17 cellular contexts compared by ENCODE assay signal in genomic region chr7:139773372-139773771, GRCh38. TPM values are rescaled to one million over a fixed set of nuclear protein-coding genes. Genes with fewer than 3 reads are reported as not detected.
DNase-seq lines count a peak whose midpoint lies in the region; ATAC-seq, FAIRE-seq and TF ChIP-seq lines count a peak whose summit lies in the region.
"Had no signal": no experiment of that assay in that cellular context is flagged by ENCODE, and none has a peak within 500 bp of the region (broad histone marks: within the 10 kb centered on the region; RNA-seq: fewer than 3 reads in every experiment).

No MANE protein-coding gene starts in this region.

- H3K36me3 Mint-ChIP-seq in activated T-cell treated with anti-CD3 and anti-CD28 coated beads, Interleukin-2, amount 50 U/mL, for 24 hours (ENCODE audit: low read depth), result peaks cover 52% of the 10 kb centered on the region
- peaks cover 16% of the 10 kb centered on the region for H3K36me3 Mint-ChIP-seq in T-helper 1 cell treated with Interleukin-12 subunit alpha and Interleukin-12 subunit beta and Interleukin-4 antibody, amounts not matched to agents 30 μg/mL and 1 μg/mL, for 36 hours (ENCODE audit: low read depth)

- H3K36me3 ChIP-seq in HepG2 (replicated peaks in 1 of 2; ENCODE audit: control insufficient read depth in 1 of 2, insufficient read depth in 2 of 2, low read length in 2 of 2), result peaks cover 12 to 31% of the 10 kb centered on the region in 2 experiments
- peaks cover 0 to 24% (median 3%) of the 10 kb centered on the region in 4 donors for H3K36me3 ChIP-seq in stomach

- no peaks in the 10 kb centered on the region for H3K27me3 Mint-ChIP-seq in activated T-cell treated with anti-CD3 and anti-CD28 coated beads, Interleukin-2, amount 50 U/mL, for 24 hours
- H3K27me3 Mint-ChIP-seq in T-helper 1 cell treated with Interleukin-12 subunit alpha and Interleukin-12 subunit beta and Interleukin-4 antibody, amounts not matched to agents 30 μg/mL and 1 μg/mL, for 36 hours (ENCODE audit: low read depth), result no peaks in the 10 kb centered on the region

- H3K9ac ChIP-seq in HepG2 (ENCODE audit: insufficient read depth, low read depth, low read length), result no peak overlapping the region

- 0 out of 2 replicates have a peak overlapping the region, but pooled peaks have one; percentile 9 for H3K4me2 ChIP-seq in HepG2 (ENCODE audit: low read depth, low read length)

- no peak for TF ChIP-seq RAD21 in HepG2 (CRISPR knock-in tag; IDR thresholded peaks at IDR 0.05)

- H3K4me3 Mint-ChIP-seq in activated T-cell treated with anti-CD3 and anti-CD28 coated beads, Interleukin-2, amount 50 U/mL, for 24 hours, result peak overlapping the region; percentile 51
- peak overlapping the region; percentile 25 for H3K4me3 Mint-ChIP-seq in T-helper 1 cell treated with Interleukin-12 subunit alpha and Interleukin-12 subunit beta and Interleukin-4 antibody, amounts not matched to agents 30 μg/mL and 1 μg/mL, for 36 hours

- peaks cover 88% of the 10 kb centered on the region for H3K79me2 ChIP-seq in HepG2 (ENCODE audit: insufficient read depth, low read length)

- peaks cover 76% of the 10 kb centered on the region for H3K4me1 Mint-ChIP-seq in activated T-cell treated with anti-CD3 and anti-CD28 coated beads, Interleukin-2, amount 50 U/mL, for 24 hours (ENCODE audit: low read depth)
- peaks cover 60% of the 10 kb centered on the region for H3K4me1 Mint-ChIP-seq in T-helper 1 cell treated with Interleukin-12 subunit alpha and Interleukin-12 subunit beta and Interleukin-4 antibody, amounts not matched to agents 30 μg/mL and 1 μg/mL, for 36 hours (ENCODE audit: low read depth)

- FAIRE-seq in HepG2 (lab: Jason Lieb, UNC), result no peak
- FAIRE-seq in RCC 7860 (lab: Jason Lieb, UNC), result no peak
- FAIRE-seq: kidney, small intestine had no signal

- H3K27me3 ChIP-seq in HepG2 (ENCODE audit: control insufficient read depth in 1 of 2, insufficient read depth in 2 of 2, low read length in 2 of 2) (no peaks in the 10 kb centered on the region; a peak in 1 of 5 replicates), stomach (no peaks in the 10 kb centered on the region)
- H3K27me3 ChIP-seq: body of pancreas had no signal

- H3K9me3 ChIP-seq in HepG2 (ENCODE audit: low read length) (no peaks in the 10 kb centered on the region), stomach (no peaks in the 10 kb centered on the region)
- H3K9me3 ChIP-seq: body of pancreas had no signal

- H2AFZ ChIP-seq in HepG2 (ENCODE audit: low read length), result no peak overlapping the region
- H2AFZ ChIP-seq: PC-9 had no signal

- no peak for DNase-seq in activated T-cell treated with anti-CD3 and anti-CD28 coated beads, Interleukin-2, amount 50 U/mL, for 24 hours
- DNase-seq in activated T-cell treated with anti-CD3 and anti-CD28 coated beads, Interleukin-2, amount 50 U/mL, for 48 hours, result no peak
- no peak for DNase-seq in HepG2 (ENCODE audit: low spot score)
- no peak for DNase-seq in stomach
- DNase-seq in D341Med (ENCODE audit: low spot score), result no peak
- no peak for DNase-seq in NCI-H1105 treated with DMSO at 0.1 percent for 48 hours (lab: John Stamatoyannopoulos, UW)
- DNase-seq in RCC 7860 (ENCODE audit: low spot score), result no peak
- DNase-seq: body of pancreas; DMS53; effector CD8-positive, alpha-beta T cell; foreskin melanocyte; kidney; NCI-H2171; PC-9; small intestine; trophoblast cell had no signal

- H3K27ac ChIP-seq in HepG2 (ENCODE audit: extremely low read length, insufficient read depth, low read length) (no peak overlapping the region), stomach (peak overlapping the region; percentile 30 to 97 (median 95))

- in situ Hi-C loops in HepG2 (cut with HindIII; ENCODE audit: extremely low pct_ligation_motif_present, low pct_unique_long_range_greater_than_20kb), result loop anchor here (10.0 kb wide), 1 partner anchor 129 kb away; no protein-coding TSS in a partner anchor

- 92% methylated on average over 5 of the region's 5 CpGs for WGBS in HepG2 (ENCODE audit: low lambda C conversion rate)
- WGBS in stomach, 5 donors, result 82 to 90% (median 88%) methylated on average over 5 of the region's 5 CpGs

- no peak for ATAC-seq in HepG2
- ATAC-seq: body of pancreas had no signal

- H3K4me1 ChIP-seq in HepG2 (ENCODE audit: insufficient read depth, low read length), result peaks cover 62% of the 10 kb centered on the region
- peaks cover 46 to 74% (median 69%) of the 10 kb centered on the region in 4 donors for H3K4me1 ChIP-seq in stomach

- CTCF ChIA-PET in HepG2 (lab: Yijun Ruan, JAX; ENCODE audit: low intra/inter-chr PET ratio, low total read pairs), result no interaction called here

- TF ChIP-seq CTCF in HepG2 (CRISPR knock-in tag; IDR thresholded peaks at IDR 0.05), result no peak
- TF ChIP-seq CTCF in stomach (IDR thresholded peaks at IDR 0.05), result no peak

- no peaks in the 10 kb centered on the region for H3K9me3 Mint-ChIP-seq in activated T-cell treated with anti-CD3 and anti-CD28 coated beads, Interleukin-2, amount 50 U/mL, for 24 hours
- no peaks in the 10 kb centered on the region for H3K9me3 Mint-ChIP-seq in T-helper 1 cell treated with Interleukin-12 subunit alpha and Interleukin-12 subunit beta and Interleukin-4 antibody, amounts not matched to agents 30 μg/mL and 1 μg/mL, for 36 hours

- TF ChIP-seq POLR2A in HepG2 (IDR thresholded peaks at IDR 0.05; ENCODE audit: insufficient read depth in 1 of 2, low read depth in 2 of 2, low read length in 2 of 2), result no peak
- TF ChIP-seq POLR2A in stomach (IDR thresholded peaks at IDR 0.05), result no peak

- intact Hi-C loops in HepG2 (cut with micrococcal nuclease; ENCODE audit: unreplicated experiment), result loop anchor here (2.0 kb wide), 1 partner anchor 35 kb away; no protein-coding TSS in a partner anchor
- intact Hi-C loops in stomach (cut with DNase I; ENCODE audit: low total_unique reads), result loop anchor here (10.0 kb wide), 1 partner anchor 59 kb away; no protein-coding TSS in a partner anchor

- peaks cover 15% of the 10 kb centered on the region for H4K20me1 ChIP-seq in HepG2 (ENCODE audit: insufficient read depth, low read length)

- H3K4me3 ChIP-seq in HepG2 (replicated peaks in 1 of 3; ENCODE audit: insufficient read depth in 1 of 3, low read depth in 2 of 3, low read length in 3 of 3), result no peak overlapping the region
- peak overlapping the region in 1 of 4 donors; percentile 24 for H3K4me3 ChIP-seq in stomach
- H3K4me3 ChIP-seq: body of pancreas, PC-9 had no signal

- BruUV-seq in HepG2 (replicated peaks; lab: Mats Ljungman, UMichigan), result no TSS peak

- peak overlapping the region; percentile 92 for H3K27ac Mint-ChIP-seq in activated T-cell treated with anti-CD3 and anti-CD28 coated beads, Interleukin-2, amount 50 U/mL, for 24 hours
- H3K27ac Mint-ChIP-seq in T-helper 1 cell treated with Interleukin-12 subunit alpha and Interleukin-12 subunit beta and Interleukin-4 antibody, amounts not matched to agents 30 μg/mL and 1 μg/mL, for 36 hours, result peak overlapping the region; percentile 57

- TF ChIP-seq EP300 in HepG2 (IDR thresholded peaks at IDR 0.05; ENCODE audit: low read depth in 2 of 2, low read length in 2 of 2) (no peak), HepG2 (CRISPR knock-in tag; IDR thresholded peaks at IDR 0.05; ENCODE audit: borderline replicate concordance) (no peak), stomach (IDR thresholded peaks at IDR 0.05) (no peak)

- POLR2A ChIA-PET in HepG2 (lab: Yijun Ruan, JAX), result no interaction called here

RNA-seq across cellular contexts. Expression of gene HIPK2, which starts 4.4 kb away (rescaled TPM):
- total RNA-seq in HepG2 (2016; rRNA removed; fragmentation: Illumina TruSeq; extraction: Trizol) (14.4 and 25.9 TPM in 2 replicates), stomach (100 to 1,000 TPM in 1 of 5 donors, 10 to 100 TPM in 3, 1 to 10 TPM in 1; 9.3 to 103 (median 60.7) TPM)
- 38.1 and 38.4 TPM in 2 replicates for total RNA-seq in HepG2 (2016; cell fraction: cytosol; rRNA removed; fragmentation: Illumina TruSeq; extraction: Trizol; ENCODE audit: low read depth)
- total RNA-seq in HepG2 (2016; cell fraction: insoluble cytoplasmic fraction; rRNA removed; fragmentation: Illumina TruSeq; extraction: Trizol), result 13.8 and 20.2 TPM in 2 replicates
- 26.7 and 27.9 TPM in 2 replicates for total RNA-seq in HepG2 (2016; cell fraction: membrane; rRNA removed; fragmentation: Illumina TruSeq; extraction: Trizol)
- total RNA-seq in HepG2 (2016; cell fraction: nucleus; rRNA removed; fragmentation: Illumina TruSeq; extraction: Trizol), result 19.7 and 24.5 TPM in 2 replicates
- polyA plus RNA-seq in HepG2 (2011; rRNA removed) (17.0 and 20.2 TPM in 2 replicates), stomach (10 to 100 TPM in 2 of 3 donors, 1 to 10 TPM in 1; 3.4 to 45.0 (median 10.7) TPM)
- polyA plus RNA-seq in HepG2 (2011; cell fraction: cytosol; rRNA removed), result 11.5 and 11.7 TPM in 2 replicates
- 34.6 and 39.9 TPM in 2 replicates for polyA plus RNA-seq in HepG2 (2011; cell fraction: nucleus; rRNA removed)
- 18.0 and 18.2 TPM in 2 replicates for polyA plus RNA-seq in HepG2 (2012)
- polyA plus RNA-seq in HepG2 (2016; cell fraction: cytosol; fragmentation: Illumina TruSeq; extraction: Trizol; ENCODE audit: low read depth), result 2.4 and 2.9 TPM in 2 replicates
- 15.0 and 20.1 TPM in 2 replicates for polyA plus RNA-seq in HepG2 (2016; cell fraction: insoluble cytoplasmic fraction; fragmentation: Illumina TruSeq; extraction: Trizol; ENCODE audit: low read depth)
- polyA plus RNA-seq in HepG2 (2016; cell fraction: membrane; fragmentation: Illumina TruSeq; extraction: Trizol; ENCODE audit: low read depth), result 5.5 and 6.5 TPM in 2 replicates
- 17.7 and 18.3 TPM in 2 replicates for polyA plus RNA-seq in HepG2 (2016; cell fraction: nucleus; fragmentation: Illumina TruSeq; extraction: Trizol; ENCODE audit: insufficient read depth, low read depth)
- 10.5 and 48.8 TPM in 2 replicates for polyA minus RNA-seq in HepG2 (2011; rRNA and poly(A)+ RNA removed; ENCODE audit: low replicate concordance)
- 29.2 and 34.4 TPM in 2 replicates for polyA minus RNA-seq in HepG2 (2011; cell fraction: cytosol; rRNA and poly(A)+ RNA removed)
- polyA minus RNA-seq in HepG2 (2011; cell fraction: nucleus; rRNA and poly(A)+ RNA removed), result 29.6 and 32.6 TPM in 2 replicates

RNA-seq across cellular contexts. Expression of gene TBXAS1, which starts 55.7 kb away (rescaled TPM):
- total RNA-seq in HepG2 (2016; rRNA removed; fragmentation: Illumina TruSeq; extraction: Trizol) (4.0 and 6.1 TPM in 2 replicates), stomach (10 to 100 TPM in 4 of 5 donors, 1 to 10 TPM in 1; 1.4 to 92.8 (median 57.8) TPM)
- total RNA-seq in HepG2 (2016; cell fraction: cytosol; rRNA removed; fragmentation: Illumina TruSeq; extraction: Trizol; ENCODE audit: low read depth), result 6.2 and 7.7 TPM in 2 replicates
- total RNA-seq in HepG2 (2016; cell fraction: insoluble cytoplasmic fraction; rRNA removed; fragmentation: Illumina TruSeq; extraction: Trizol), result 4.0 and 4.2 TPM in 2 replicates
- total RNA-seq in HepG2 (2016; cell fraction: membrane; rRNA removed; fragmentation: Illumina TruSeq; extraction: Trizol), result 6.2 and 7.7 TPM in 2 replicates
- total RNA-seq in HepG2 (2016; cell fraction: nucleus; rRNA removed; fragmentation: Illumina TruSeq; extraction: Trizol), result 5.0 and 7.0 TPM in 2 replicates
- polyA plus RNA-seq in HepG2 (2011; rRNA removed) (4.9 and 6.6 TPM in 2 replicates), stomach (10 to 100 TPM in 1 of 3 donors, 1 to 10 TPM in 2; 7.6 to 10.3 (median 7.9) TPM)
- polyA plus RNA-seq in HepG2 (2011; cell fraction: cytosol; rRNA removed), result 4.4 and 4.6 TPM in 2 replicates
- 5.3 and 6.9 TPM in 2 replicates for polyA plus RNA-seq in HepG2 (2011; cell fraction: nucleus; rRNA removed)
- polyA plus RNA-seq in HepG2 (2012), result 2.7 and 3.4 TPM in 2 replicates
- polyA plus RNA-seq in HepG2 (2016; cell fraction: cytosol; fragmentation: Illumina TruSeq; extraction: Trizol; ENCODE audit: low read depth), result 5.8 and 8.1 TPM in 2 replicates
- 3.9 and 4.1 TPM in 2 replicates for polyA plus RNA-seq in HepG2 (2016; cell fraction: insoluble cytoplasmic fraction; fragmentation: Illumina TruSeq; extraction: Trizol; ENCODE audit: low read depth)
- polyA plus RNA-seq in HepG2 (2016; cell fraction: membrane; fragmentation: Illumina TruSeq; extraction: Trizol; ENCODE audit: low read depth), result 5.9 and 6.2 TPM in 2 replicates
- polyA plus RNA-seq in HepG2 (2016; cell fraction: nucleus; fragmentation: Illumina TruSeq; extraction: Trizol; ENCODE audit: insufficient read depth, low read depth), result 3.4 and 12.1 TPM in 2 replicates
- polyA minus RNA-seq in HepG2 (2011; rRNA and poly(A)+ RNA removed; ENCODE audit: low replicate concordance), result 0.23 and 7.4 TPM in 2 replicates
- 1.5 and 3.0 TPM in 2 replicates for polyA minus RNA-seq in HepG2 (2011; cell fraction: cytosol; rRNA and poly(A)+ RNA removed)
- polyA minus RNA-seq in HepG2 (2011; cell fraction: nucleus; rRNA and poly(A)+ RNA removed), result 6.3 and 9.0 TPM in 2 replicates
